19 cellular contexts compared by ENCODE assay signal in the genomic region with DNA sequence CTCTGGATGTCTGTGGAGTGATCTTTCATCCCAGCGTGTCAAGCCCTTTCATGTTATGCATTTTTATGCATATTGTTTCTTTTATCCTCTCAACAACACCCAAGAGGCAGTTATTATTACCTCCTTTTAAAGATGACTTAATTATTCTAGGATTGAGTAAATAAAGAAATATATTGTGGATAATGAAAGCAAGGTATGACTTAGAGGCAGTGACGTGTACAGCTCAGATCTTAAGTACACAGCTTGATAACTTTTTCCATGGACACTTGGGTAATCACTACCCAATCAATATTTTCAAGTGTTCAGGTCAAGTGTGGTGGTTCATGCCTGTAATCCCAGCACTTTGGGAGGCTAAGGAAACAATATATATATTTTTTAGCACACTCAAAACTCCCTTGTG.
"Had no signal": no experiment of that assay in that cellular context is flagged by ENCODE, and none has a peak within 500 bp of the region (broad histone marks: within the 10 kb centered on the region; RNA-seq: fewer than 3 reads in every experiment).

No MANE protein-coding gene starts in this region.

- H3K4me3 ChIP-seq: gastrocnemius medialis, heart left ventricle, lung, neural progenitor cell, ovary, sigmoid colon, thyroid gland, uterus had no signal

- H3K4me1 Mint-ChIP-seq: neural progenitor cell had no signal

- ATAC-seq: gastrocnemius medialis, heart left ventricle, SK-N-SH treated with all-trans-retinoic acid at 6 μM for 48 hours had no signal

- H3K27ac Mint-ChIP-seq: dendritic cell treated with granulocyte-macrophage colony-stimulating factor and Interleukin-4, amounts not matched to agents 40 ng/mL and 50 ng/mL, for 4 days; neural progenitor cell had no signal

- H3K4me3 Mint-ChIP-seq: dendritic cell treated with granulocyte-macrophage colony-stimulating factor and Interleukin-4, amounts not matched to agents 40 ng/mL and 50 ng/mL, for 4 days; naive B cell; neural progenitor cell had no signal

- H3K36me3 ChIP-seq: gastrocnemius medialis, heart left ventricle, neural progenitor cell, ovary, sigmoid colon, thyroid gland, uterus had no signal

- H3K9me3 Mint-ChIP-seq: dendritic cell treated with granulocyte-macrophage colony-stimulating factor and Interleukin-4, amounts not matched to agents 40 ng/mL and 50 ng/mL, for 4 days; neural progenitor cell had no signal

- H3K27me3 ChIP-seq: gastrocnemius medialis, heart left ventricle, neural progenitor cell, ovary, sigmoid colon, thyroid gland, uterus had no signal

- H3K36me3 Mint-ChIP-seq: naive B cell, neural progenitor cell had no signal

- H3K27ac ChIP-seq: gastrocnemius medialis, heart left ventricle, neural progenitor cell, ovary, sigmoid colon, thyroid gland, uterus had no signal

- DNase-seq: activated CD4-positive, alpha-beta T cell treated with anti-CD3 and anti-CD28 coated beads for 1 hour; activated effector memory CD4-positive, alpha-beta T cell treated with anti-CD3 and anti-CD28 coated beads, Interleukin-2, amount 50 U/mL, for 16 hours; activated T-cell treated with anti-CD3 and anti-CD28 coated beads for 4 hours; aorta; effector memory CD4-positive, alpha-beta T cell; gastrocnemius medialis; heart left ventricle; left colon; naive B cell; ovary; sigmoid colon; stimulated activated CD4-positive, alpha-beta T cell treated with anti-CD3 and anti-CD28 coated beads, Interleukin-12 subunit alpha, Interleukin-12 subunit beta, amount 100 ng/mL, for 4 hours; T1000; thyroid gland; uterus had no signal
